In the genomic region with DNA sequence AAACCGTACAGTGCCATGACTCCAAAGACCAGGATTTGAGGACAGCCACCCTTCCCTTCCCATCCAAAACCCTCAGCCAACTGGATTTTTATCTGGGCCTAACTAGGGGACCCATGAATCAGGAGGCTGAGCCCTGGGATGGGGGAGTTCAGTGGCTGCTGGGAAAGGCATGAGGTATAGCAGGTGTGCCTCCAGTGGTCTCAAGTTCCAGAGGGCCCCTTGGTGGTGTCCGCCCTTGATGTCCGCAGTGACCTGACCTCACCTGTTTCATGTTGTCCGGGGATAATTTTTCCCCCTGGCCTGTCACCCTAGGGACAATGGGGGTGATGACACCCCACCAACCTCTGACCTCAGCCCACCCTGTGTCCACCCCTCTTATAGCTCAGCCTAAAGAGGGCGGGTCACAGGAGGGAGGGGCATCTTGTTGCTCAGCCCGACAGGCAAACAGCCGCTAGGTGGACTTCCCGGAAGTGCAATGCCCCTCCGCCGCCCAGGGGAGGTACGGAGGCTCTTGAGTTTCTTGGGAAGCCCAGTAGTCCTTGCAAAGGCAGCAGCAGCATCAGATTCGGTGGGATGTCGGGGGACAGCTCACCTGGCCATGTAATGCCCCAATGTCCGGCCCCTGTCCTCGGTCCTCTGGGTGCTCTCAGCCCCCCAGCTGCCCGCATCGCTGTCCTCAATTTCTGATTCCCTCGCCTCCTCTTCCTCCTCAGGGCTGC, we compare ENCODE assay signal across 24 cellular contexts. TPM values are rescaled to one million over a fixed set of nuclear protein-coding genes. Genes with fewer than 3 reads are reported as not detected.
DNase-seq lines count a peak whose midpoint lies in the region; ATAC-seq, FAIRE-seq and TF ChIP-seq lines count a peak whose summit lies in the region.
"Had no signal": no experiment of that assay in that cellular context is flagged by ENCODE, and none has a peak within 500 bp of the region (broad histone marks: within the 10 kb centered on the region; RNA-seq: fewer than 3 reads in every experiment).

No MANE protein-coding gene starts in this region.

- no peak overlapping the region for H3K4me3 ChIP-seq in kidney (ENCODE audit: low read length in 2 of 2)
- no peak overlapping the region for H3K4me3 ChIP-seq in upper lobe of right lung
- H3K4me3 ChIP-seq: A549; BLaER1 treated with 17β-estradiol and CSF1 and Interleukin-3, amounts not matched to agents 10 nM and 100 nM; GM23248 had no signal

- no peaks in the 10 kb centered on the region for H3K4me1 ChIP-seq in kidney (ENCODE audit: control insufficient read depth in 1 of 2, insufficient read depth in 1 of 2, low read depth in 1 of 2, low read length in 2 of 2)
- no peaks in the 10 kb centered on the region for H3K4me1 ChIP-seq in upper lobe of right lung
- H3K4me1 ChIP-seq: A549, BE2C had no signal

- no peaks in the 10 kb centered on the region for H3K27me3 ChIP-seq in upper lobe of right lung
- H3K27me3 ChIP-seq: BE2C had no signal

- no peak for FAIRE-seq in kidney (lab: Jason Lieb, UNC)
- FAIRE-seq: A549, G401.6, GM12892, H1 had no signal

- intact Hi-C loops in cardiac septum (cut with DNase I) = no loop called here
- intact Hi-C loops in left cardiac atrium (cut with DNase I) = no loop called here
- intact Hi-C loops in kidney (cut with DNase I) = no loop called here
- intact Hi-C loops in upper lobe of right lung (cut with DNase I) = no loop called here

- DNase-seq in cardiac septum (ENCODE audit: low spot score) (peak; percentile 66), left cardiac atrium (no peak), kidney (peak; percentile 60), upper lobe of right lung (no peak), Kasumi-1 (lab: John Stamatoyannopoulos, UW) (no peak)
- DNase-seq: 8988T; ACHN; AML-193; BE2C; Calu3; CD4-positive, alpha-beta memory T cell; COR-L47; DMS53; DMS79 treated with DMSO at 0.1 percent for 48 hours; GM23248; H7 had no signal

- H3K9me3 ChIP-seq in kidney (ENCODE audit: control insufficient read depth in 1 of 2, low read length in 2 of 2) = no peaks in the 10 kb centered on the region
- no peaks in the 10 kb centered on the region for H3K9me3 ChIP-seq in upper lobe of right lung
- H3K9me3 ChIP-seq: A549; BE2C; BLaER1 treated with 17β-estradiol and CSF1 and Interleukin-3, amounts not matched to agents 10 nM and 100 nM had no signal

- H3K27ac ChIP-seq in kidney (ENCODE audit: low read depth in 2 of 2, low read length in 2 of 2) (no peak overlapping the region), upper lobe of right lung (no peak overlapping the region)
- H3K27ac ChIP-seq: A549; BLaER1 treated with 17β-estradiol and CSF1 and Interleukin-3, amounts not matched to agents 10 nM and 100 nM; GM23248 had no signal

- TF ChIP-seq CTCF in kidney (IDR thresholded peaks at IDR 0.05; ENCODE audit: borderline replicate concordance, extremely low read depth, insufficient read depth) (no peak), upper lobe of right lung (IDR thresholded peaks at IDR 0.05) (no peak)

- no peak for ATAC-seq in left cardiac atrium
- peak; percentile 9 for ATAC-seq in upper lobe of right lung
- no peak for ATAC-seq in GM21717 (IDR thresholded peaks at IDR 0.05; ENCODE audit: unreplicated experiment)
- ATAC-seq: A549, HCT116 had no signal

- H3K36me3 ChIP-seq in kidney (ENCODE audit: control insufficient read depth in 1 of 2, insufficient read depth in 2 of 2, low read length in 2 of 2) (peaks cover 0 to 5% of the 10 kb centered on the region in 2 donors), upper lobe of right lung (no peaks in the 10 kb centered on the region)
- H3K36me3 ChIP-seq: BE2C had no signal

- no peak overlapping the region for H3K9ac ChIP-seq in kidney (ENCODE audit: low read length in 2 of 2)
- H3K9ac ChIP-seq: BLaER1 treated with 17β-estradiol and CSF1 and Interleukin-3, amounts not matched to agents 10 nM and 100 nM; GM23248 had no signal

RNA-seq across cellular contexts. Expression of a gene that starts 13.8 kb away (rescaled TPM):
- 0.35 TPM for total RNA-seq in cardiac septum
- under 1 TPM; 0.09 to 0.26 TPM for total RNA-seq in left cardiac atrium
- 1.4 TPM for total RNA-seq in kidney
- 1.4 TPM for polyA plus RNA-seq in kidney (ENCODE audit: insufficient read depth, low read depth, low replicate concordance)
- 0.87 TPM for total RNA-seq in upper lobe of right lung
- total RNA-seq: CD4-positive, alpha-beta memory T cell; GM23248 had no signal
- polyA plus RNA-seq: CD14-positive monocyte; CD4-positive, alpha-beta memory T cell had no signal

RNA-seq across cellular contexts. Expression of a gene that starts 30.4 kb away (rescaled TPM):
- 2.3 TPM for total RNA-seq in cardiac septum
- 1 to 10 TPM; 4.0 to 5.9 TPM for total RNA-seq in left cardiac atrium
- 4.8 TPM for total RNA-seq in kidney
- 1.6 TPM for polyA plus RNA-seq in kidney (ENCODE audit: insufficient read depth, low read depth, low replicate concordance)
- total RNA-seq in upper lobe of right lung = 11.1 TPM
- total RNA-seq: GM23248 had no signal
- polyA plus RNA-seq: CD14-positive monocyte, GM23248 had no signal

RNA-seq across cellular contexts. Expression of a gene that starts 44.8 kb away (rescaled TPM):
- total RNA-seq in cardiac septum = 249 TPM
- 100 to 1,000 TPM; 160 to 224 TPM for total RNA-seq in left cardiac atrium
- 13.5 TPM for total RNA-seq in kidney
- 20.5 TPM for polyA plus RNA-seq in kidney (ENCODE audit: insufficient read depth, low read depth, low replicate concordance)
- total RNA-seq in upper lobe of right lung = 0.69 TPM
- total RNA-seq: CD4-positive, alpha-beta memory T cell had no signal
- polyA plus RNA-seq: CD14-positive monocyte; CD4-positive, alpha-beta memory T cell had no signal

Comparison
In these comparisons a context has a peak if more than half of its experiments do, and no peak if none do; other contexts are left out.
1. DNase-seq: peak in cardiac septum (single experiment) and kidney (single experiment); none in left cardiac atrium (single experiment), upper lobe of right lung (single experiment) and Kasumi-1 (0 of 2).
2. RNA of a gene that starts 44.8 kb away (total RNA-seq): 249 TPM in cardiac septum (single experiment) and 160 to 224 TPM in left cardiac atrium; 13.5 TPM in kidney (single experiment) and 0.69 TPM in upper lobe of right lung (single experiment); every median in the first group is over 10 times any median in the second.